In genomic region chr5:172931001-172931536, GRCh38 we compare ENCODE assay signal across 8 cellular contexts. TPM values are rescaled to one million over a fixed set of nuclear protein-coding genes. Genes with fewer than 3 reads are reported as not detected.
DNase-seq lines count a peak whose midpoint lies in the region; ATAC-seq, FAIRE-seq and TF ChIP-seq lines count a peak whose summit lies in the region.

No MANE protein-coding gene starts in this region.

- H3K36me3 ChIP-seq in astrocyte (ENCODE audit: insufficient read depth, low read length), result peaks cover under 1% of the 10 kb centered on the region
- H3K36me3 ChIP-seq in kidney (ENCODE audit: control insufficient read depth in 1 of 2, insufficient read depth in 2 of 2, low read length in 2 of 2), result peaks cover 3 to 21% of the 10 kb centered on the region in 2 donors
- H3K36me3 ChIP-seq in thoracic aorta, result peaks cover 37% of the 10 kb centered on the region

- H3K4me3 ChIP-seq in astrocyte (ENCODE audit: insufficient read depth, low read depth, low read length) (no peak overlapping the region), kidney (ENCODE audit: low read length in 2 of 2) (no peak overlapping the region), thoracic aorta (no peak overlapping the region)

- FAIRE-seq in astrocyte (lab: Jason Lieb, UNC), result peak; percentile 99
- no peak for FAIRE-seq in kidney (lab: Jason Lieb, UNC)

- DNase-seq in H4 (ENCODE audit: low spot score), result peak; percentile 31
- peak; percentile 98 for DNase-seq in astrocyte (ENCODE audit: low read depth)
- DNase-seq in kidney, result no peak
- peak; percentile 68 for DNase-seq in thoracic aorta (ENCODE audit: low spot score)
- DNase-seq in posterior cingulate gyrus, result no peak
- DNase-seq in NOMO-1 treated with dmso at 0.1 percent for 144 hours (lab: John Stamatoyannopoulos, UW; ENCODE audit: unreplicated experiment), result no peak
- no peak for DNase-seq in activated CD8-positive, alpha-beta memory T cell treated with anti-CD3 and anti-CD28 coated beads, Interleukin-2, amount 50 U/mL, for 48 hours

- no peaks in the 10 kb centered on the region for H4K20me1 ChIP-seq in astrocyte (ENCODE audit: insufficient read depth, low read length)

- TF ChIP-seq CTCF in astrocyte (IDR thresholded peaks at IDR 0.05; ENCODE audit: insufficient read depth, low read depth, low read length), result no peak
- no peak for TF ChIP-seq CTCF in kidney (IDR thresholded peaks at IDR 0.05; ENCODE audit: borderline replicate concordance, extremely low read depth, insufficient read depth)
- TF ChIP-seq CTCF in thoracic aorta (IDR thresholded peaks at IDR 0.05), result no peak

- no peak overlapping the region for H2AFZ ChIP-seq in astrocyte (ENCODE audit: low read depth, low read length)

- H3K9ac ChIP-seq in astrocyte (ENCODE audit: low read length) (peak overlapping the region; percentile 80), kidney (ENCODE audit: low read length in 2 of 2) (no peak overlapping the region)

- H3K27me3 ChIP-seq in astrocyte (ENCODE audit: insufficient read depth, low read length), result no peaks in the 10 kb centered on the region
- H3K27me3 ChIP-seq in thoracic aorta (replicated peaks; ENCODE audit: insufficient read depth), result no peaks in the 10 kb centered on the region

- H3K4me3 Mint-ChIP-seq in astrocyte (ENCODE audit: unreplicated experiment), result no peak overlapping the region

- intact Hi-C loops in kidney (cut with DNase I), result loop anchor here (5.0 kb wide), 1 partner anchor 219 kb away; no protein-coding TSS in a partner anchor
- intact Hi-C loops in posterior cingulate gyrus (cut with DNase I), result loop anchor here (10.0 kb wide), 1 partner anchor 466 kb away; no protein-coding TSS in a partner anchor

- H3K9me3 ChIP-seq in astrocyte (ENCODE audit: insufficient read depth, low read depth, low read length) (no peaks in the 10 kb centered on the region), kidney (ENCODE audit: control insufficient read depth in 1 of 2, low read length in 2 of 2) (no peaks in the 10 kb centered on the region), thoracic aorta (no peaks in the 10 kb centered on the region)

- H3K4me2 ChIP-seq in astrocyte (ENCODE audit: low read length), result peak overlapping the region; percentile 51

- peaks cover 19% of the 10 kb centered on the region for H3K36me3 Mint-ChIP-seq in astrocyte (ENCODE audit: low read depth, unreplicated experiment)

- H3K27ac ChIP-seq in astrocyte (ENCODE audit: low read depth, low read length) (peak overlapping the region; percentile 97), kidney (ENCODE audit: low read depth in 2 of 2, low read length in 2 of 2) (peak overlapping the region; percentile 53 to 62), thoracic aorta (peak overlapping the region; percentile 84 to 87)

- peak; percentile 88 for ATAC-seq in thoracic aorta (ENCODE audit: insufficient number of reproducible peaks, low FRiP score, low read depth)
- ATAC-seq in GM19324 (IDR thresholded peaks at IDR 0.05; ENCODE audit: low FRiP score, unreplicated experiment), result no peak

- peaks cover 4% of the 10 kb centered on the region for H3K9me3 Mint-ChIP-seq in astrocyte (ENCODE audit: unreplicated experiment)

- peaks cover 25% of the 10 kb centered on the region for H3K4me1 Mint-ChIP-seq in astrocyte (ENCODE audit: low read depth, unreplicated experiment)

- no peaks in the 10 kb centered on the region for H3K27me3 Mint-ChIP-seq in astrocyte (ENCODE audit: low read depth, unreplicated experiment)

- peaks cover 4% of the 10 kb centered on the region for H3K79me2 ChIP-seq in astrocyte (ENCODE audit: insufficient read depth, low read length)

- H3K27ac Mint-ChIP-seq in astrocyte (ENCODE audit: unreplicated experiment), result peak overlapping the region; percentile 77

- H3K4me1 ChIP-seq in astrocyte (ENCODE audit: insufficient read depth, low read length), result peaks cover 35% of the 10 kb centered on the region
- H3K4me1 ChIP-seq in kidney (ENCODE audit: control insufficient read depth in 1 of 2, insufficient read depth in 1 of 2, low read depth in 1 of 2, low read length in 2 of 2), result peaks cover 0 to 4% of the 10 kb centered on the region in 2 donors
- peaks cover 8 to 29% of the 10 kb centered on the region in 2 donors for H3K4me1 ChIP-seq in thoracic aorta (ENCODE audit: control insufficient read depth in 1 of 2, low read depth in 2 of 2)

RNA-seq across cellular contexts. Expression of gene RPL26L1, which starts 28.2 kb away (rescaled TPM):
- total RNA-seq in H4 (2014; rRNA removed; shearing (Covaris generic)), result 102 and 152 TPM in 2 replicates
- total RNA-seq in astrocyte (50.6 and 54.3 TPM in 2 replicates), kidney (30.9 TPM), thoracic aorta (1 to 10 TPM; 7.2 to 9.9 TPM)
- polyA plus RNA-seq in kidney (ENCODE audit: insufficient read depth, low read depth, low replicate concordance), result 80.7 TPM

RNA-seq across cellular contexts. Expression of gene ATP6V0E1, which starts 52.5 kb away (rescaled TPM):
- total RNA-seq in H4 (2014; rRNA removed; shearing (Covaris generic)), result 304 and 321 TPM in 2 replicates
- 309 and 327 TPM in 2 replicates for total RNA-seq in astrocyte
- 352 TPM for total RNA-seq in kidney
- 804 TPM for polyA plus RNA-seq in kidney (ENCODE audit: insufficient read depth, low read depth, low replicate concordance)
- total RNA-seq in thoracic aorta, result 100 to 1,000 TPM; 117 to 123 TPM

Comparison
In these comparisons a context has a peak if more than half of its experiments do, and no peak if none do; other contexts are left out.
1. DNase-seq: peak in H4 (single experiment), astrocyte (single experiment) and thoracic aorta (single experiment); none in kidney (single experiment), posterior cingulate gyrus (0 of 10), NOMO-1 treated with dmso at 0.1 percent for 144 hours (single experiment) and activated CD8-positive, alpha-beta memory T cell treated with anti-CD3 and anti-CD28 coated beads, Interleukin-2, amount 50 U/mL, for 48 hours (single experiment).
2. Peak in every context shown above with its lines, with median percentiles within 50 percentile points of each other: H3K27ac ChIP-seq.